ENCODE assay signal across 8 cellular contexts in the genomic region with DNA sequence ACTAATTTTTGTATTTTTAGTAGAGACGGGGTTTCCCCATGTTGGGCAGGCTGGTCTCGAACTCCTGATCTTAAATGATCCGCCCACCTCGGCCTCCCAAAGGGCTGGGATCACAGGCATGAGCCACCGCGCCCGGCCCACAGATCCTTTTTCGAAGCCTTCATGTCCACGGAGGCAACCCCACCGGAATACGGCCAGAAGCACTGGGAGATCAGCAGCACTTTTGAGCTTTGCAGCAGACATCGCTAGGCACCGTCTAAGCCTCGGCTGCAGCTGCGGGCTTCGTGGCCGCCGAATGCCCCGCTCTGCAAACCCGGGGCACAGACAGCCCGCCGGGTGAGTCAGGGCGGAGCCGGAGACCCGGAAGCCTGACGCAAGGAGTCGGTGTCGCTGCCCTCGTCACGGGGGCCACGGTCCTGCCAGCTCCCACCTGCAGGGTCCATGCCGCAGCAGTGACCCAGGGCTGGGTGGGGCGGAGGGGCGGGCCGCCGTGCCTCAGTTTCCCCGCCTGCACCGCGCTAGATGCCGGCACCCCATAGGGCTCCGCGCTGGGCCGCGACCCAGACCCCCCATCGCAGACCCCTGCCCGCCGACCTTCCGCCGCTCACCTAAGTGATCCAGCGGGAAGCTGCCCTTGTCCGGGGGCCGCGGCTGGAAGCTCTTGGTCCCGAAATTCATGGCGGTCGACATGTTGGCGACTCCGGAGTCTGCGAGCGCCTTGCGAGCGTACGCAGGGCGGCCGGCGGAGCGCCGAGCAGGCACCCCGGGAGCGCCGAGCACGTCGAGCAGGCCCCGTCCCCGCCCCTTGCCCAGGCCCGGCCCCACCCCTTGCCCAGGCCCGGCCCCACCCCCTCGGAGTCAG. TPM values are rescaled to one million over a fixed set of nuclear protein-coding genes. Genes with fewer than 3 reads are reported as not detected.
DNase-seq lines count a peak whose midpoint lies in the region; ATAC-seq and TF ChIP-seq lines count a peak whose summit lies in the region.

A gene with protein sequence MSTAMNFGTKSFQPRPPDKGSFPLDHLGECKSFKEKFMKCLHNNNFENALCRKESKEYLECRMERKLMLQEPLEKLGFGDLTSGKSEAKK (minus strand): TSS at position 730 of the 862 bp plus-strand sequence. CDS start 40 bp downstream, at position 690.

- peak within 1 kb of the TSS; percentile 61 for H3K9ac ChIP-seq in H9 (ENCODE audit: extremely low read depth, insufficient read length, low read length)

- H4K91ac ChIP-seq in H9 (ENCODE audit: insufficient read length, low read depth, low read length), result no peak within 1 kb of the TSS

- peak; percentile 93 for DNase-seq in ELR (ENCODE audit: low read depth)
- DNase-seq in H9, result peak; percentile 91
- DNase-seq in MG63, result peak; percentile 88
- DNase-seq in SK-N-DZ (ENCODE audit: low spot score), result peak; percentile 85
- DNase-seq in activated naive CD4-positive, alpha-beta T cell treated with Interleukin-2 at 50 U/mL for 16 hours, result peak; percentile 92
- peak; percentile 49 for DNase-seq in non-pigmented ciliary epithelial cell (ENCODE audit: low read depth)

- peaks cover 4 to 17% of the 10 kb centered on the region in 2 experiments; a peak in 3 of 4 replicates for H3K4me1 Mint-ChIP-seq in H9

- H2AK5ac ChIP-seq in H9 (ENCODE audit: insufficient read length, low read length), result no peak within 1 kb of the TSS

- H3K27ac ChIP-seq in H9 (ENCODE audit: insufficient read length, low read depth, low read length) (no peak within 1 kb of the TSS), gastroesophageal sphincter (peak within 1 kb of the TSS; percentile 90 to 99 (median 98))

- 0 out of 7 replicates have a peak within 1 kb of the TSS, but pooled peaks of 2 of the 3 experiments have one; percentile 55 for H3K27ac Mint-ChIP-seq in H9

- H3K4me1 ChIP-seq in H9 (ENCODE audit: insufficient read depth, low read length), result no peaks in the 10 kb centered on the region
- peaks cover 0 to 52% (median 13%) of the 10 kb centered on the region in 3 donors for H3K4me1 ChIP-seq in gastroesophageal sphincter

- no peak for TF ChIP-seq EP300 in gastroesophageal sphincter (IDR thresholded peaks at IDR 0.05)

- no peak within 1 kb of the TSS for H3T11ph ChIP-seq in H9 (ENCODE audit: low read length)

- H3K9me3 ChIP-seq in H9 (ENCODE audit: control insufficient read depth, low read depth, low read length) (no peaks in the 10 kb centered on the region), MG63 (no peaks in the 10 kb centered on the region), gastroesophageal sphincter (no peaks in the 10 kb centered on the region)

- peak within 1 kb of the TSS; percentile 82 for H3K14ac ChIP-seq in H9 (ENCODE audit: insufficient read depth, low read length)

- H4K20me1 ChIP-seq in H9 (ENCODE audit: control insufficient read depth, insufficient read depth, insufficient read length), result no peaks in the 10 kb centered on the region

- H3K4me3 ChIP-seq in MG63 (peak within 1 kb of the TSS; percentile 100), gastroesophageal sphincter (peak within 1 kb of the TSS; percentile 90 to 100)

- H3K56ac ChIP-seq in H9 (ENCODE audit: insufficient read length, low read depth, low read length), result no peak within 1 kb of the TSS

- H4K5ac ChIP-seq in H9 (ENCODE audit: insufficient read length, low read depth, low read length), result no peak within 1 kb of the TSS

- no peaks in the 10 kb centered on the region; the same call in 1 of the 2 replicates for H3K27me3 Mint-ChIP-seq in H9 (ENCODE audit: low read depth)

- H2BK12ac ChIP-seq in H9 (ENCODE audit: insufficient read length, low read depth, low read length), result no peak within 1 kb of the TSS

- H4K8ac ChIP-seq in H9 (replicated peaks; ENCODE audit: insufficient read length, low read depth, low read length), result no peak within 1 kb of the TSS

- H3K36me3 ChIP-seq in MG63 (peaks cover 31% of the 10 kb centered on the region), gastroesophageal sphincter (peaks cover 0 to 31% of the 10 kb centered on the region in 2 donors)

- H3K36me3 Mint-ChIP-seq in H9 (ENCODE audit: insufficient read depth in 1 of 3, low read depth in 3 of 3), result peaks cover 5 to 26% (median 22%) of the 10 kb centered on the region in 3 experiments; a peak in 6 of 7 replicates

- peak; percentile 96 for ATAC-seq in gastroesophageal sphincter

- peaks cover 2% of the 10 kb centered on the region; the same call in 1 of the 2 replicates for H3K79me2 ChIP-seq in H9 (ENCODE audit: insufficient read depth, low read length)

- H2BK120ac ChIP-seq in H9 (ENCODE audit: low read depth, low read length, poor library complexity, severe bottlenecking), result no peak within 1 kb of the TSS

- H3K18ac ChIP-seq in H9 (ENCODE audit: insufficient read length, low read depth, low read length), result peak within 1 kb of the TSS; percentile 61

- H2BK20ac ChIP-seq in H9 (ENCODE audit: low read depth, low read length, poor library complexity, severe bottlenecking), result no peak within 1 kb of the TSS

- H3K79me1 ChIP-seq in H9 (ENCODE audit: insufficient read depth, low read depth, low read length, poor library complexity, severe bottlenecking), result no peaks in the 10 kb centered on the region

- H3K23me2 ChIP-seq in H9 (ENCODE audit: insufficient read length, low read depth, low read length, poor library complexity, severe bottlenecking), result peaks cover 3% of the 10 kb centered on the region

- no CpG with 5 or more reads among the region's 78 CpGs for WGBS in H9 (ENCODE audit: extremely low coverage, insufficient read length, low lambda C conversion rate)
- no CpG with 5 or more reads among the region's 78 CpGs for WGBS in gastroesophageal sphincter (ENCODE audit: low coverage in 1 of 2), 2 donors

- TF ChIP-seq POLR2A in gastroesophageal sphincter (IDR thresholded peaks at IDR 0.05), result peak; percentile 78 to 80

- peak within 1 kb of the TSS; percentile 68 for H3K4me2 ChIP-seq in H9 (ENCODE audit: insufficient read depth, insufficient read length, low read length)

- no peak within 1 kb of the TSS for H3K23ac ChIP-seq in H9 (ENCODE audit: insufficient read length, low read depth, low read length)

- H3K27me3 ChIP-seq in H9 (ENCODE audit: insufficient read depth, low read length) (no peaks in the 10 kb centered on the region), MG63 (no peaks in the 10 kb centered on the region), gastroesophageal sphincter (no peaks in the 10 kb centered on the region)

- no peak within 1 kb of the TSS for H2BK5ac ChIP-seq in H9 (ENCODE audit: insufficient read length, low read length)

- no peaks in the 10 kb centered on the region for H3K9me3 Mint-ChIP-seq in H9

- H3K4me3 Mint-ChIP-seq in H9, result peak within 1 kb of the TSS; percentile 90 to 94

- TF ChIP-seq CTCF in H9 (conservative IDR thresholded peaks at IDR 0.05) (no peak), gastroesophageal sphincter (IDR thresholded peaks at IDR 0.05) (no peak), subcutaneous adipose tissue (IDR thresholded peaks at IDR 0.05; ENCODE audit: low read depth) (no peak)

- H2AFZ ChIP-seq in H9 (ENCODE audit: low read length), result no peak within 1 kb of the TSS

- no peak within 1 kb of the TSS for H3K4ac ChIP-seq in H9 (ENCODE audit: low read depth, low read length)

- H2BK15ac ChIP-seq in H9 (ENCODE audit: low read depth, low read length), result no peak within 1 kb of the TSS

RNA-seq across cellular contexts. Expression of the gene that starts here (rescaled TPM):
- total RNA-seq in H9 (2021) (10.2 and 12.3 TPM in 2 replicates), gastroesophageal sphincter (10 to 100 TPM in 3 of 4 donors, 1 to 10 TPM in 1; 6.0 to 16.7 (median 12.0) TPM), subcutaneous adipose tissue (10 to 100 TPM; 13.9 to 18.3 (median 14.9) TPM)
- 4.4 and 10.1 TPM in 2 replicates for total RNA-seq in MG63 (2014; rRNA removed; shearing (Covaris generic); ENCODE audit: low replicate concordance)
- 9.5 and 12.6 TPM in 2 replicates for polyA plus RNA-seq in SK-N-DZ (2014; cell fraction: cytosol; rRNA removed)
- 6.4 and 9.1 TPM in 2 replicates for polyA plus RNA-seq in SK-N-DZ (2014; cell fraction: nucleus; rRNA removed)
